Comparison of ENCODE assay signal across 18 cellular contexts in the genomic region with DNA sequence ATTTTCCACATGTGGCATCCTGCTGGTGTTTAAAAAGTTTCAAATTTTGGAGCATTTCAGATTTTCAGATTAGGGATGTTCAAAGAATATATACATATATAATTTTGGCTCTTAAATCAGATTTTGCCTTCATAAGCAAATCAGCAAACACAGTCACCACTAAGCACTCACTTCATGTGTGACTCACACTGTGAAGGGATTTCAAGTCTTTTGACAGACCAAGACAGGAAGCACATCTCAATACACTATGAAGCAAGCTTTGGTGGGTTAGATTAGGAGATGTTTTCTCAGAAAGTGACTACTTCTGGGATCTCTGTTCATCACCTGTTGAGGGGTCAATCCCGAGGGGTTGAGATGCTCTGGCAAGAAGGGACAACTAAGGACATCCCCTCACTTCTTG.
DNase-seq lines count a peak whose midpoint lies in the region; ATAC-seq, FAIRE-seq and TF ChIP-seq lines count a peak whose summit lies in the region.
"Had no signal": no experiment of that assay in that cellular context is flagged by ENCODE, and none has a peak within 500 bp of the region (broad histone marks: within the 10 kb centered on the region; RNA-seq: fewer than 3 reads in every experiment).

No MANE protein-coding gene starts in this region.

- TF ChIP-seq POLR2A in GM12878 (IDR thresholded peaks at IDR 0.05; ENCODE audit: low read depth, low read length), result no peak

- H3K9me3 ChIP-seq in GM12878 (replicated peaks; ENCODE audit: control insufficient read depth, insufficient read depth, low read length) (no peaks in the 10 kb centered on the region), keratinocyte (ENCODE audit: control insufficient read depth, low read depth, low read length) (no peaks in the 10 kb centered on the region)
- H3K9me3 ChIP-seq: adrenal gland, pancreas had no signal

- H3K4me2 ChIP-seq in GM12878 (ENCODE audit: control insufficient read depth, insufficient read depth), result no peak overlapping the region
- no peak overlapping the region for H3K4me2 ChIP-seq in keratinocyte (ENCODE audit: control insufficient read depth, extremely low read depth, insufficient read depth, low read depth, low read length)

- H2AFZ ChIP-seq in GM12878 (ENCODE audit: control insufficient read depth, low read depth, low read length) (no peak overlapping the region), keratinocyte (ENCODE audit: control insufficient read depth, low read length) (no peak overlapping the region)

- no peak for TF ChIP-seq EP300 in GM12878 (IDR thresholded peaks at IDR 0.05; ENCODE audit: borderline replicate concordance in 1 of 2, control insufficient read depth in 1 of 2, low read depth in 2 of 2, low read length in 2 of 2)

- no peak for FAIRE-seq in GM12878 (lab: Jason Lieb, UNC)
- peak; percentile 73 for FAIRE-seq in keratinocyte (lab: Jason Lieb, UNC)
- FAIRE-seq: pancreas had no signal

- POLR2A ChIA-PET in GM12878 (lab: Charles Lee), result no interaction called here

- ATAC-seq in GM12878 (peak; percentile 45; the same call in 2 of the 3 replicates), HG02840 (IDR thresholded peaks at IDR 0.05; ENCODE audit: low FRiP score, unreplicated experiment) (no peak), HG03521 (IDR thresholded peaks at IDR 0.05; ENCODE audit: unreplicated experiment) (no peak)
- ATAC-seq: stimulated activated naive CD8-positive, alpha-beta T cell treated with anti-CD3 and anti-CD28 coated beads, Interleukin-15, amount 100 ng/mL, for 72 hours had no signal

- 0% methylated on average over 1 of the region's 1 CpG for WGBS in GM12878 (ENCODE audit: insufficient coverage, insufficient replicate concordance, low lambda C conversion rate, missing lambda C conversion rate)

- no peaks in the 10 kb centered on the region for H3K27me3 ChIP-seq in GM12878 (replicated peaks in 1 of 2; ENCODE audit: control insufficient read depth in 2 of 2, insufficient read depth in 2 of 2, low read length in 1 of 2)
- H3K27me3 ChIP-seq in keratinocyte (ENCODE audit: control insufficient read depth, extremely low read depth, insufficient read depth, low read length), result no peaks in the 10 kb centered on the region
- H3K27me3 ChIP-seq: adrenal gland, pancreas had no signal

- H3K9ac ChIP-seq in GM12878 (ENCODE audit: control insufficient read depth, insufficient read depth, low read length) (no peak overlapping the region), keratinocyte (ENCODE audit: control insufficient read depth, extremely low read depth, insufficient read depth, low read length) (no peak overlapping the region)

- no peak for TF ChIP-seq RAD21 in GM12878 (IDR thresholded peaks at IDR 0.05; ENCODE audit: insufficient read depth, low read depth, low read length)

- CTCF ChIA-PET in GM12878 (lab: Yijun Ruan, JAX), result interaction anchor here (0.6 to 3.5 kb wide), 13 partner anchors 9 to 1114 kb away, joined by 3 to 18 read pairs (median 4); no protein-coding TSS in a partner anchor

- H3K36me3 ChIP-seq in GM12878 (ENCODE audit: control insufficient read depth in 2 of 2, insufficient read depth in 2 of 2, low read length in 1 of 2) (no peaks in the 10 kb centered on the region), keratinocyte (ENCODE audit: control insufficient read depth in 2 of 2, extremely low read depth in 1 of 2, insufficient read depth in 2 of 2, low read length in 2 of 2) (no peaks in the 10 kb centered on the region)
- H3K36me3 ChIP-seq: adrenal gland, pancreas had no signal

- RAD21 ChIA-PET in GM12878 (lab: Charles Lee; ENCODE audit: unreplicated experiment), result no interaction called here

- no TSS peak for BruUV-seq in GM12878 (replicated peaks; lab: Mats Ljungman, UMichigan)

- H3K79me2 ChIP-seq in GM12878 (ENCODE audit: control insufficient read depth, insufficient read depth, low read length), result no peaks in the 10 kb centered on the region
- H3K79me2 ChIP-seq in keratinocyte (ENCODE audit: control insufficient read depth, insufficient read depth, low read length), result no peaks in the 10 kb centered on the region

- H3K9me1 ChIP-seq in keratinocyte (ENCODE audit: control insufficient read depth, extremely low read depth, insufficient read depth, low read length), result no peaks in the 10 kb centered on the region

- intact Hi-C loops in GM12878 (cut with micrococcal nuclease; ENCODE audit: unreplicated experiment), result loop anchor here (2.0 to 10.0 kb wide), 4 partner anchors 143 to 1511 kb away; no protein-coding TSS in a partner anchor

- H4K20me1 ChIP-seq in GM12878 (ENCODE audit: control insufficient read depth, insufficient read depth) (no peaks in the 10 kb centered on the region), keratinocyte (ENCODE audit: control insufficient read depth, extremely low read depth, insufficient read depth, low read length) (no peaks in the 10 kb centered on the region)

- dilution Hi-C loops in keratinocyte (cut with MboI; ENCODE audit: extremely low pct_ligation_motif_present, low sequenced_read_pairs), result no loop called here

- SMC1A ChIA-PET in GM12878 (lab: Charles Lee; ENCODE audit: uncharacterized antibody, unreplicated experiment), result interaction anchor here (1.1 to 1.4 kb wide), 2 partner anchors 35 to 142 kb away, joined by 3 to 4 read pairs; no protein-coding TSS in a partner anchor

- TF ChIP-seq CTCF in GM12878 (IDR thresholded peaks at IDR 0.05 in 2 of 3, conservative IDR thresholded peaks at IDR 0.05 in 1 of 3; ENCODE audit: control insufficient read depth in 2 of 3, extremely low read depth in 1 of 3, insufficient read depth in 1 of 3, low read depth in 3 of 3, low read length in 3 of 3) (no peak), keratinocyte (optimal IDR thresholded peaks at IDR 0.05 in 1 of 3, IDR thresholded peaks at IDR 0.05 in 1 of 3, conservative IDR thresholded peaks at IDR 0.05 in 1 of 3; ENCODE audit: extremely low read depth in 1 of 3, insufficient read depth in 2 of 3, low read length in 3 of 3) (no peak)

- H3K4me1 ChIP-seq in GM12878 (ENCODE audit: control insufficient read depth, insufficient read depth, low read length), result no peaks in the 10 kb centered on the region
- no peaks in the 10 kb centered on the region for H3K4me1 ChIP-seq in keratinocyte (ENCODE audit: control insufficient read depth, extremely low read depth, insufficient read depth, low read length)

- in situ Hi-C loops in GM12878 (cut with MboI), result loop anchor here (10.0 to 25.0 kb wide), 6 partner anchors 93 to 1643 kb away; no protein-coding TSS in a partner anchor

- H3K4me3 ChIP-seq in GM12878, result no peak overlapping the region
- no peak overlapping the region for H3K4me3 ChIP-seq in keratinocyte (ENCODE audit: control insufficient read depth in 2 of 3, extremely low read depth in 1 of 3, insufficient read depth in 2 of 3, low read depth in 1 of 3, low read length in 3 of 3)
- H3K4me3 ChIP-seq: adrenal gland, pancreas had no signal

- H3K27ac ChIP-seq in GM12878 (ENCODE audit: control insufficient read depth, insufficient read depth) (no peak overlapping the region), keratinocyte (ENCODE audit: control insufficient read depth, insufficient read depth, low read length) (no peak overlapping the region)
- H3K27ac ChIP-seq: adrenal gland, pancreas, VCaP had no signal

- DNase-seq in AG08395 (ENCODE audit: low spot score), result peak; percentile 60
- peak; percentile 73 for DNase-seq in HS-5 (ENCODE audit: low read depth)
- no peak for DNase-seq in GM12878 (ENCODE audit: low read depth, low spot score)
- no peak for DNase-seq in keratinocyte (ENCODE audit: low read depth, low spot score)
- DNase-seq in HuH-7 (ENCODE audit: low spot score), result no peak
- DNase-seq in NCI-H1105 treated with DMSO at 0.1 percent for 48 hours (lab: John Stamatoyannopoulos, UW), result no peak
- DNase-seq: activated CD8-positive, alpha-beta memory T cell treated with anti-CD3 and anti-CD28 coated beads, Interleukin-2, amount 50 U/mL, for 48 hours; adrenal gland; CD4-positive, alpha-beta T cell; effector CD4-positive, alpha-beta T cell; NCI-H446 treated with DMSO at 0.1 percent for 48 hours; pancreas; SHP77 treated with DMSO at 0.1 percent for 48 hours; stimulated activated CD4-positive, alpha-beta T cell treated with anti-CD3 and anti-CD28 coated beads, Interleukin-2, amount 100 ng/mL, for 48 hours; stimulated activated naive CD8-positive, alpha-beta T cell treated with anti-CD3 and anti-CD28 coated beads, Interleukin-15, amount 100 ng/mL, for 72 hours had no signal

TF ChIP-seq in GM12878, 131 proteins besides CTCF, POLR2A, EP300 and RAD21 (continues in another document):
- TF ChIP-seq MXI1 (IDR thresholded peaks at IDR 0.05; ENCODE audit: low read depth, low read length) (no peak), BCL11A (IDR thresholded peaks at IDR 0.05; ENCODE audit: low read depth, low read length) (no peak), SREBF1 (IDR thresholded peaks at IDR 0.05; ENCODE audit: low read length) (no peak), CREM (IDR thresholded peaks at IDR 0.05; ENCODE audit: low read depth) (no peak), CEBPB (IDR thresholded peaks at IDR 0.05; ENCODE audit: borderline replicate concordance in 1 of 2, low read depth in 2 of 2, low read length in 2 of 2) (no peak), SMC3 (IDR thresholded peaks at IDR 0.05; ENCODE audit: borderline replicate concordance, low read length) (no peak), JUND (IDR thresholded peaks at IDR 0.05; ENCODE audit: low read depth, low read length) (no peak), BACH1 (IDR thresholded peaks at IDR 0.05; ENCODE audit: borderline replicate concordance) (no peak), SP1 (IDR thresholded peaks at IDR 0.05; ENCODE audit: low read depth, low read length) (no peak), HDGF (IDR thresholded peaks at IDR 0.05) (no peak)
- TF ChIP-seq, protein P1, sequence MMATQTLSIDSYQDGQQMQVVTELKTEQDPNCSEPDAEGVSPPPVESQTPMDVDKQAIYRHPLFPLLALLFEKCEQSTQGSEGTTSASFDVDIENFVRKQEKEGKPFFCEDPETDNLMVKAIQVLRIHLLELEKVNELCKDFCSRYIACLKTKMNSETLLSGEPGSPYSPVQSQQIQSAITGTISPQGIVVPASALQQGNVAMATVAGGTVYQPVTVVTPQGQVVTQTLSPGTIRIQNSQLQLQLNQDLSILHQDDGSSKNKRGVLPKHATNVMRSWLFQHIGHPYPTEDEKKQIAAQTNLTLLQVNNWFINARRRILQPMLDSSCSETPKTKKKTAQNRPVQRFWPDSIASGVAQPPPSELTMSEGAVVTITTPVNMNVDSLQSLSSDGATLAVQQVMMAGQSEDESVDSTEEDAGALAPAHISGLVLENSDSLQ (IDR thresholded peaks at IDR 0.05), result no peak
- TF ChIP-seq, protein P2, sequence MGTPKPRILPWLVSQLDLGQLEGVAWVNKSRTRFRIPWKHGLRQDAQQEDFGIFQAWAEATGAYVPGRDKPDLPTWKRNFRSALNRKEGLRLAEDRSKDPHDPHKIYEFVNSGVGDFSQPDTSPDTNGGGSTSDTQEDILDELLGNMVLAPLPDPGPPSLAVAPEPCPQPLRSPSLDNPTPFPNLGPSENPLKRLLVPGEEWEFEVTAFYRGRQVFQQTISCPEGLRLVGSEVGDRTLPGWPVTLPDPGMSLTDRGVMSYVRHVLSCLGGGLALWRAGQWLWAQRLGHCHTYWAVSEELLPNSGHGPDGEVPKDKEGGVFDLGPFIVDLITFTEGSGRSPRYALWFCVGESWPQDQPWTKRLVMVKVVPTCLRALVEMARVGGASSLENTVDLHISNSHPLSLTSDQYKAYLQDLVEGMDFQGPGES (IDR thresholded peaks at IDR 0.05), result no peak

Comparison
In these comparisons a context has a peak if more than half of its experiments do, and no peak if none do; other contexts are left out.
1. DNase-seq: peak in AG08395 (single experiment) and HS-5 (single experiment); none in GM12878 (single experiment), keratinocyte (single experiment), HuH-7 (single experiment) and NCI-H1105 treated with DMSO at 0.1 percent for 48 hours (single experiment).